In genomic region chr4:8319731-8320385, GRCh38 we compare ENCODE assay signal across 13 cellular contexts. TPM values are rescaled to one million over a fixed set of nuclear protein-coding genes. Genes with fewer than 3 reads are reported as not detected.
DNase-seq lines count a peak whose midpoint lies in the region; ATAC-seq and TF ChIP-seq lines count a peak whose summit lies in the region.
"Had no signal": no experiment of that assay in that cellular context is flagged by ENCODE, and none has a peak within 500 bp of the region (broad histone marks: within the 10 kb centered on the region; RNA-seq: fewer than 3 reads in every experiment).

No MANE protein-coding gene starts in this region.

- intact Hi-C loops in testis (cut with DNase I; ENCODE audit: low total_unique reads): no loop called here

- TF ChIP-seq CTCF in chondrocyte (IDR thresholded peaks at IDR 0.05) (no peak), testis (IDR thresholded peaks at IDR 0.05) (no peak)

- peaks cover 15% of the 10 kb centered on the region for H3K4me1 ChIP-seq in testis

- no peaks in the 10 kb centered on the region for H3K9me3 ChIP-seq in testis

- H3K4me1 Mint-ChIP-seq in chondrocyte (ENCODE audit: low read depth): peaks cover 14% of the 10 kb centered on the region

- H3K9me3 Mint-ChIP-seq in chondrocyte (ENCODE audit: low read depth): peaks cover 8% of the 10 kb centered on the region
- H3K9me3 Mint-ChIP-seq: activated naive CD4-positive, alpha-beta T cell treated with anti-CD3 and anti-CD28 coated beads, Interleukin-2, amount 50 U/mL, for 72 hours had no signal

- 50 to 54% methylated on average over 13 of the region's 13 CpGs for WGBS in testis, 2 donors

- TF ChIP-seq POLR2A in testis (IDR thresholded peaks at IDR 0.05): no peak

- no peaks in the 10 kb centered on the region for H3K36me3 ChIP-seq in testis (ENCODE audit: low read depth, missing control alignments)

- no peaks in the 10 kb centered on the region for H3K27me3 ChIP-seq in testis

- no peak overlapping the region for H3K27ac Mint-ChIP-seq in chondrocyte (ENCODE audit: unreplicated experiment)
- H3K27ac Mint-ChIP-seq: activated naive CD4-positive, alpha-beta T cell treated with anti-CD3 and anti-CD28 coated beads, Interleukin-2, amount 50 U/mL, for 72 hours; stimulated activated naive B cell treated with anti-CD40 and anti-IgM and Interleukin-4, amounts not matched to agents 10 μg/mL and 1 μg/mL and 100 μg/mL, for 72 hours had no signal

- H3K27me3 Mint-ChIP-seq in chondrocyte (ENCODE audit: low read depth): peaks cover 1% of the 10 kb centered on the region

- no peak overlapping the region for H3K4me3 ChIP-seq in testis

- H3K4me3 Mint-ChIP-seq in chondrocyte (ENCODE audit: unreplicated experiment): no peak overlapping the region
- H3K4me3 Mint-ChIP-seq: stimulated activated naive B cell treated with anti-CD40 and anti-IgM and Interleukin-4, amounts not matched to agents 10 μg/mL and 1 μg/mL and 100 μg/mL, for 72 hours had no signal

- H3K27ac ChIP-seq in testis: no peak overlapping the region

- peak; percentile 3 for DNase-seq in activated CD4-positive, alpha-beta T cell treated with anti-CD3 and anti-CD28 coated beads for 1 hour
- DNase-seq in activated CD4-positive, alpha-beta T cell treated with anti-CD3 and anti-CD28 coated beads, Interleukin-2, amount 50 U/mL, for 48 hours: no peak
- DNase-seq in chondrocyte (ENCODE audit: low spot score) (peak; percentile 46), left lobe of liver (ENCODE audit: low spot score) (peak; percentile 53), testis (peak; percentile 37), NK-92 (lab: John Stamatoyannopoulos, UW; ENCODE audit: unreplicated experiment) (no peak), NCI-H748 (lab: John Stamatoyannopoulos, UW; ENCODE audit: unreplicated experiment) (no peak)
- DNase-seq: EL; NCI-H2081 treated with DMSO at 0.1 percent for 48 hours; SHP77 treated with DMSO at 0.1 percent for 48 hours; stimulated activated naive B cell treated with anti-CD40 and anti-IgM and Interleukin-4, amounts not matched to agents 10 μg/mL and 1 μg/mL and 100 μg/mL, for 72 hours had no signal

- peak; percentile 63 for ATAC-seq in left lobe of liver
- ATAC-seq in GM18907 (IDR thresholded peaks at IDR 0.05; ENCODE audit: unreplicated experiment): no peak
- ATAC-seq: activated naive CD4-positive, alpha-beta T cell treated with anti-CD3 and anti-CD28 coated beads, Interleukin-2, amount 50 U/mL, for 72 hours; stimulated activated naive B cell treated with anti-CD40 and anti-IgM and Interleukin-4, amounts not matched to agents 10 μg/mL and 1 μg/mL and 100 μg/mL, for 72 hours had no signal

- H3K36me3 Mint-ChIP-seq in chondrocyte (ENCODE audit: low read depth): no peaks in the 10 kb centered on the region
- H3K36me3 Mint-ChIP-seq: activated naive CD4-positive, alpha-beta T cell treated with anti-CD3 and anti-CD28 coated beads, Interleukin-2, amount 50 U/mL, for 72 hours; stimulated activated naive B cell treated with anti-CD40 and anti-IgM and Interleukin-4, amounts not matched to agents 10 μg/mL and 1 μg/mL and 100 μg/mL, for 72 hours had no signal

RNA-seq across cellular contexts. Expression of gene HTRA3, which starts 50.3 kb away (rescaled TPM):
- total RNA-seq in chondrocyte: 0.68 to 4.8 TPM (median 3.5 TPM) in 3 replicates
- 1.6 TPM for total RNA-seq in left lobe of liver
- 10 to 100 TPM in 1 of 2 donors, 1 to 10 TPM in 1; 6.1 to 12.2 TPM for total RNA-seq in testis
- polyA plus RNA-seq in testis (ENCODE audit: insufficient read depth, low read depth, low replicate concordance): 17.3 TPM
- total RNA-seq: activated naive CD4-positive, alpha-beta T cell treated with anti-CD3 and anti-CD28 coated beads, Interleukin-2, amount 50 U/mL, for 72 hours had no signal

Comparison
In these comparisons a context has a peak if more than half of its experiments do, and no peak if none do; other contexts are left out.
1. DNase-seq: peak in activated CD4-positive, alpha-beta T cell treated with anti-CD3 and anti-CD28 coated beads for 1 hour (single experiment), chondrocyte (single experiment), left lobe of liver (single experiment) and testis (single experiment); none in activated CD4-positive, alpha-beta T cell treated with anti-CD3 and anti-CD28 coated beads, Interleukin-2, amount 50 U/mL, for 48 hours (0 of 2), NK-92 (single experiment) and NCI-H748 (single experiment).